Comparison of ENCODE assay signal across 16 cellular contexts in the genomic region with DNA sequence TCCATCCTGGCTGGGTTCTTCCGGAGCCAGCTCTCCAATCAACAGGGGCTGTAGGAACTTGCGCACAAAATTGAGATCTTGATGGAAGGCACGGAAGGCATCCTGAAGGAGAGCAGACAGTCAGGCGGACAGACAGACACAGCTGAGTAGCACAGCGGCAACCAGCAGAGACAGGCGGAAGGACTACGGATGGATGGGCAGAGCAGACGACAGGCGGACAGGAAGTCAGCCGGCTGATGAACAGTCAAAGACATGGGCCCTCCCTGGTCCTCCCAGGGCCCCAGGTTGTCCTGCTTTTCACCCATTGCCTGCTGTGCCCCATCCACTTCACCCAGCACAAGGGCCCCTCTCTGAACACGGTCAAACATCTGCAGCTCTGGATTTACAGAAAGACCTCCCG. TPM values are rescaled to one million over a fixed set of nuclear protein-coding genes. Genes with fewer than 3 reads are reported as not detected.
DNase-seq lines count a peak whose midpoint lies in the region; ATAC-seq, FAIRE-seq and TF ChIP-seq lines count a peak whose summit lies in the region.
"Had no signal": no experiment of that assay in that cellular context is flagged by ENCODE, and none has a peak within 500 bp of the region (broad histone marks: within the 10 kb centered on the region; RNA-seq: fewer than 3 reads in every experiment).

No MANE protein-coding gene starts in this region.

- H3K4me1 Mint-ChIP-seq in activated T-helper 17 cell treated with anti-CD3 and anti-CD28 coated beads, Interleukin-2, amount 50 U/mL, for 72 hours = no peaks in the 10 kb centered on the region
- no peaks in the 10 kb centered on the region for H3K4me1 Mint-ChIP-seq in activated CD8-positive, alpha-beta memory T cell treated with anti-CD3 and anti-CD28 coated beads, Interleukin-2, amount 10 ng/mL, durations not matched to agents 7 days and 5 days

- no peaks in the 10 kb centered on the region for H3K9me3 Mint-ChIP-seq in activated T-helper 17 cell treated with anti-CD3 and anti-CD28 coated beads, Interleukin-2, amount 50 U/mL, for 72 hours
- no peaks in the 10 kb centered on the region for H3K9me3 Mint-ChIP-seq in activated CD8-positive, alpha-beta memory T cell treated with anti-CD3 and anti-CD28 coated beads, Interleukin-2, amount 10 ng/mL, durations not matched to agents 7 days and 5 days (ENCODE audit: low read depth)
- H3K9me3 Mint-ChIP-seq: activated T-helper 2 cell treated with anti-CD3 and anti-CD28 coated beads, Interferon-gamma antibody, Interleukin-2, Interleukin-4, amounts not matched to agents 10 μg/mL and 5 μg/mL and 100 μg/mL, durations not matched to agents 14 hours and 24 hours and 36 hours had no signal

- no peak overlapping the region for H3K4me3 ChIP-seq in skeletal muscle satellite cell (ENCODE audit: low read length)
- H3K4me3 ChIP-seq: adrenal gland, pancreas, uterus had no signal

- peak overlapping the region; percentile 54 for H3K27ac Mint-ChIP-seq in activated T-helper 17 cell treated with anti-CD3 and anti-CD28 coated beads, Interleukin-2, amount 50 U/mL, for 72 hours
- H3K27ac Mint-ChIP-seq in activated CD8-positive, alpha-beta memory T cell treated with anti-CD3 and anti-CD28 coated beads, Interleukin-2, amount 10 ng/mL, durations not matched to agents 7 days and 5 days = no peak overlapping the region
- H3K27ac Mint-ChIP-seq: activated T-helper 2 cell treated with anti-CD3 and anti-CD28 coated beads, Interferon-gamma antibody, Interleukin-2, Interleukin-4, amounts not matched to agents 10 μg/mL and 5 μg/mL and 100 μg/mL, durations not matched to agents 14 hours and 24 hours and 36 hours had no signal

- ATAC-seq in HG03571 (IDR thresholded peaks at IDR 0.05; ENCODE audit: unreplicated experiment) (peak; percentile 54), HG03025 (IDR thresholded peaks at IDR 0.05; ENCODE audit: low FRiP score, unreplicated experiment) (no peak)
- no peak for ATAC-seq in activated T-helper 17 cell treated with anti-CD3 and anti-CD28 coated beads, Interleukin-2, amount 50 U/mL, for 72 hours (replicated peaks)
- no peak for ATAC-seq in activated CD8-positive, alpha-beta memory T cell treated with anti-CD3 and anti-CD28 coated beads, Interleukin-2, amount 10 ng/mL, durations not matched to agents 7 days and 5 days
- ATAC-seq: pancreas, PC-3 had no signal

- peaks cover 43% of the 10 kb centered on the region for H3K4me1 ChIP-seq in skeletal muscle satellite cell (ENCODE audit: control insufficient read depth, insufficient read depth, low read length)
- H3K4me1 ChIP-seq: adrenal gland, pancreas, uterus had no signal

- peak; percentile 92 for FAIRE-seq in GM12892 (lab: Jason Lieb, UNC)
- FAIRE-seq: pancreas had no signal

- H3K27me3 Mint-ChIP-seq in activated T-helper 17 cell treated with anti-CD3 and anti-CD28 coated beads, Interleukin-2, amount 50 U/mL, for 72 hours = no peaks in the 10 kb centered on the region
- H3K27me3 Mint-ChIP-seq in activated CD8-positive, alpha-beta memory T cell treated with anti-CD3 and anti-CD28 coated beads, Interleukin-2, amount 10 ng/mL, durations not matched to agents 7 days and 5 days = no peaks in the 10 kb centered on the region

- H3K4me2 ChIP-seq in skeletal muscle satellite cell (ENCODE audit: low read length) = peak overlapping the region; percentile 3

- H3K27me3 ChIP-seq in skeletal muscle satellite cell (ENCODE audit: control insufficient read depth, insufficient read depth, low read length) = no peaks in the 10 kb centered on the region
- H3K27me3 ChIP-seq: adrenal gland, pancreas, uterus had no signal

- H3K9me3 ChIP-seq in skeletal muscle satellite cell (replicated peaks; ENCODE audit: low read length) = no peaks in the 10 kb centered on the region
- H3K9me3 ChIP-seq: adrenal gland, pancreas, uterus had no signal

- peak; percentile 58 for DNase-seq in GM12892 (ENCODE audit: insufficient read length)
- DNase-seq in GM03348 (ENCODE audit: low spot score) = no peak
- no peak for DNase-seq in NCI-H69 (lab: John Stamatoyannopoulos, UW)
- no peak for DNase-seq in activated CD8-positive, alpha-beta memory T cell treated with anti-CD3 and anti-CD28 coated beads, Interleukin-2, amount 10 ng/mL, durations not matched to agents 7 days and 5 days
- DNase-seq: adrenal gland, NCI-H2081, NCI-H510A treated with DMSO at 0.1 percent for 48 hours, PC-3, T1000, uterus had no signal

- no peaks in the 10 kb centered on the region for H3K36me3 Mint-ChIP-seq in activated T-helper 17 cell treated with anti-CD3 and anti-CD28 coated beads, Interleukin-2, amount 50 U/mL, for 72 hours (ENCODE audit: low read depth)
- H3K36me3 Mint-ChIP-seq in activated CD8-positive, alpha-beta memory T cell treated with anti-CD3 and anti-CD28 coated beads, Interleukin-2, amount 10 ng/mL, durations not matched to agents 7 days and 5 days = no peaks in the 10 kb centered on the region

- peak overlapping the region; percentile 5 for H3K9ac ChIP-seq in skeletal muscle satellite cell (ENCODE audit: low read depth, low read length)

- no peak overlapping the region for H3K4me3 Mint-ChIP-seq in activated T-helper 17 cell treated with anti-CD3 and anti-CD28 coated beads, Interleukin-2, amount 50 U/mL, for 72 hours
- H3K4me3 Mint-ChIP-seq in activated CD8-positive, alpha-beta memory T cell treated with anti-CD3 and anti-CD28 coated beads, Interleukin-2, amount 10 ng/mL, durations not matched to agents 7 days and 5 days = no peak overlapping the region

- TF ChIP-seq POLR2A in GM12892 (IDR thresholded peaks at IDR 0.05; ENCODE audit: low read depth, low read length) = peak; percentile 24; the same call in 1 of the 2 replicates

- peaks cover 54% of the 10 kb centered on the region for H3K36me3 ChIP-seq in skeletal muscle satellite cell (ENCODE audit: insufficient read depth, low read length)
- H3K36me3 ChIP-seq: adrenal gland, pancreas, uterus had no signal

- CTCF ChIA-PET in activated CD8-positive, alpha-beta memory T cell treated with anti-CD3 and anti-CD28 coated beads, Interleukin-2, amount 10 ng/mL, durations not matched to agents 7 days and 5 days (lab: Charles Lee) = interaction anchor here (1.3 to 8.5 kb wide), 3 partner anchors 9 to 202 kb away, joined by 4 to 54 read pairs (median 5); no protein-coding TSS in a partner anchor

RNA-seq across cellular contexts. Expression of a gene that starts 11.3 kb away (rescaled TPM):
- 3.9 TPM for polyA plus RNA-seq in GM12892 (2012; ENCODE audit: missing spikeins)
- total RNA-seq in activated T-helper 17 cell treated with anti-CD3 and anti-CD28 coated beads, Interleukin-2, amount 50 U/mL, for 72 hours = 10 to 100 TPM in 1 of 2 donors, 1 to 10 TPM in 1; 3.6 to 24.7 TPM
- total RNA-seq in skeletal muscle satellite cell (2012; rRNA removed) = 88.2 and 105 TPM in 2 replicates
- total RNA-seq in activated CD8-positive, alpha-beta memory T cell treated with anti-CD3 and anti-CD28 coated beads, Interleukin-2, amount 10 ng/mL, durations not matched to agents 7 days and 5 days = 1 to 10 TPM; 2.6 to 7.7 TPM

RNA-seq across cellular contexts. Expression of a gene that starts 37.3 kb away (rescaled TPM):
- not detected for polyA plus RNA-seq in GM12892 (2012; ENCODE audit: missing spikeins)
- not detected for total RNA-seq in activated T-helper 17 cell treated with anti-CD3 and anti-CD28 coated beads, Interleukin-2, amount 50 U/mL, for 72 hours
- total RNA-seq in skeletal muscle satellite cell (2012; rRNA removed) = 6.6 and 56.8 TPM in 2 replicates
- not detected for total RNA-seq in activated CD8-positive, alpha-beta memory T cell treated with anti-CD3 and anti-CD28 coated beads, Interleukin-2, amount 10 ng/mL, durations not matched to agents 7 days and 5 days
- total RNA-seq: activated T-helper 2 cell treated with anti-CD3 and anti-CD28 coated beads, Interferon-gamma antibody, Interleukin-2, Interleukin-4, amounts not matched to agents 10 μg/mL and 5 μg/mL and 100 μg/mL, durations not matched to agents 14 hours and 24 hours and 36 hours had no signal

RNA-seq across cellular contexts. Expression of a gene that starts 52.0 kb away (rescaled TPM):
- 82.0 TPM for polyA plus RNA-seq in GM12892 (2012; ENCODE audit: missing spikeins)
- 10 to 100 TPM in 1 of 2 donors, 1 to 10 TPM in 1; 9.4 to 58.3 TPM for total RNA-seq in activated T-helper 17 cell treated with anti-CD3 and anti-CD28 coated beads, Interleukin-2, amount 50 U/mL, for 72 hours
- total RNA-seq in skeletal muscle satellite cell (2012; rRNA removed) = 86.9 and 305 TPM in 2 replicates
- 100 to 1,000 TPM; 174 to 184 TPM for total RNA-seq in activated CD8-positive, alpha-beta memory T cell treated with anti-CD3 and anti-CD28 coated beads, Interleukin-2, amount 10 ng/mL, durations not matched to agents 7 days and 5 days
